7 cellular contexts compared by ENCODE assay signal in the genomic region with DNA sequence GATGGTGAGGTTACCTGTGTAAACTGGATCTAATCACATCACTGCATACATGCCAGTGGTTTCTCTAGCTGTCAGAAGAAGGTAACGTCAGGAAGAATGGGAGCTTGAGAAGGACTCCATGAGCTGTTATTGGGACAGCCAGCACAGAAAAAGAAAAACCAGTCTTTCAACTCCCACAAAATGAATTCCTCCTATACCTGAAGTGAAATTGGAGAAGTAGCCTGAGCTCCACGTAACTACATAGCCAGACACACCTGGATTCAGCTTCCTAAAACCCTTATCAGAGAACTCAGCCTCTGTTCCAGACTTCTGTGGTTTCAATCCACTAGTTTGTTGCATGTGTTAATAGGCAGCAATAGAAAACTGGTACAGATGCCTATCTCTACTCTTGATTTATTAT. TPM values are rescaled to one million over a fixed set of nuclear protein-coding genes. Genes with fewer than 3 reads are reported as not detected.
DNase-seq lines count a peak whose midpoint lies in the region; FAIRE-seq and TF ChIP-seq lines count a peak whose summit lies in the region.
"Not testable (repeated sequence)": the region's sequence is repeated elsewhere in the genome, so short reads cannot be mapped to it uniquely, and the experiment has no call there.

No MANE protein-coding gene starts in this region.

- H3K4me1 Mint-ChIP-seq in Calu3 (ENCODE audit: low read depth, unreplicated experiment): not testable (repeated sequence)

- not testable (repeated sequence) for H2AFZ ChIP-seq in Karpas-422 (ENCODE audit: low read length)

- not testable (repeated sequence) for H3K4me3 Mint-ChIP-seq in Calu3 (ENCODE audit: low read depth, unreplicated experiment)

- H3K27me3 Mint-ChIP-seq in Calu3 (ENCODE audit: unreplicated experiment): not testable (repeated sequence)

- H3K4me3 ChIP-seq in Karpas-422 (ENCODE audit: low read length); bronchial epithelial cell (ENCODE audit: low read depth, low read length): not testable (repeated sequence)

- not testable (repeated sequence) for H4K20me1 ChIP-seq in Karpas-422 (ENCODE audit: insufficient read depth, low read depth, low read length)

- not testable (repeated sequence) for H3K36me3 Mint-ChIP-seq in Calu3 (ENCODE audit: insufficient read depth, unreplicated experiment)

- FAIRE-seq in bronchial epithelial cell (lab: Jason Lieb, UNC): not testable (repeated sequence)

- intact Hi-C loops in Calu3 (cut with micrococcal nuclease; ENCODE audit: unreplicated experiment): not testable (repeated sequence)

- POLR2A ChIA-PET in RWPE1 (lab: Yijun Ruan, JAX; ENCODE audit: low non-redundant PET): not testable (repeated sequence)

- H3K36me3 ChIP-seq in Karpas-422 (ENCODE audit: insufficient read depth, low read length); bronchial epithelial cell (ENCODE audit: control insufficient read depth, insufficient read depth, low read length): not testable (repeated sequence)

- H3K27ac ChIP-seq in Karpas-422 (ENCODE audit: low read length); RWPE1: not testable (repeated sequence)

- H3K4me2 ChIP-seq in Karpas-422 (ENCODE audit: low read depth, low read length, poor library complexity, severe bottlenecking): not testable (repeated sequence)

- not testable (repeated sequence) for H3K9me2 ChIP-seq in Karpas-422 (replicated peaks; ENCODE audit: insufficient read depth, low read length)

- not testable (repeated sequence) for H3K79me2 ChIP-seq in Karpas-422 (ENCODE audit: low read length)

- not testable (repeated sequence) for H3K27ac Mint-ChIP-seq in Calu3 (ENCODE audit: unreplicated experiment)

- H3K9ac ChIP-seq in Karpas-422 (ENCODE audit: low read length): not testable (repeated sequence)

- not testable (repeated sequence) for H3K27me3 ChIP-seq in Karpas-422 (ENCODE audit: low read length); bronchial epithelial cell (ENCODE audit: control insufficient read depth, insufficient read depth, low read length)

- not testable (repeated sequence) for TF ChIP-seq CTCF in Calu3 (IDR thresholded peaks at IDR 0.05; ENCODE audit: unreplicated experiment); RWPE1 (conservative IDR thresholded peaks at IDR 0.05; ENCODE audit: low read depth); bronchial epithelial cell (IDR thresholded peaks at IDR 0.05; ENCODE audit: insufficient read depth, low read length, severe bottlenecking)

- H3K4me1 ChIP-seq in Karpas-422 (ENCODE audit: low read length): not testable (repeated sequence)

- H3K9me3 ChIP-seq in Karpas-422 (ENCODE audit: low read length): not testable (repeated sequence)

- CTCF ChIA-PET in Calu3 (lab: Charles Lee); RWPE1 (lab: Yijun Ruan, JAX): not testable (repeated sequence)

- not testable (repeated sequence) for BruUV-seq in Calu3 (replicated peaks; lab: Mats Ljungman, UMichigan)

- not testable (repeated sequence) for H3K9me3 Mint-ChIP-seq in Calu3 (ENCODE audit: low read depth, unreplicated experiment)

- DNase-seq in Calu3 (peak; percentile 5), Karpas-422 (peak; percentile 39), NCI-H226 (peak; percentile 1), RWPE1 (ENCODE audit: low spot score) (peak; percentile 1), bronchial epithelial cell (ENCODE audit: low read depth) (peak; percentile 46), islet precursor cell (peak; percentile 52), renal cortical epithelial cell (ENCODE audit: low read depth) (peak; percentile 1)

RNA-seq across cellular contexts. Expression of gene NBPF15, which starts 25.5 kb away (rescaled TPM):
- 47.7 and 53.8 TPM in 2 replicates for total RNA-seq in Calu3 (2022)
- 30.4 and 47.8 TPM in 2 replicates for total RNA-seq in Karpas-422 (2014; rRNA removed; shearing (Covaris generic); ENCODE audit: low replicate concordance)
- 29.0 and 29.7 TPM in 2 replicates for total RNA-seq in bronchial epithelial cell
- 24.3 and 47.7 TPM in 2 replicates for total RNA-seq in renal cortical epithelial cell

Comparison
In these comparisons a context has a peak if more than half of its experiments do, and no peak if none do; other contexts are left out.
1. DNase-seq: peak in every context shown above with its lines; median percentile 52 in islet precursor cell; 46 in bronchial epithelial cell; 39 in Karpas-422; 5 in Calu3; 1 in NCI-H226; 1 in RWPE1; 1 in renal cortical epithelial cell.